Comparison of ENCODE assay signal across 9 cellular contexts in the genomic region with DNA sequence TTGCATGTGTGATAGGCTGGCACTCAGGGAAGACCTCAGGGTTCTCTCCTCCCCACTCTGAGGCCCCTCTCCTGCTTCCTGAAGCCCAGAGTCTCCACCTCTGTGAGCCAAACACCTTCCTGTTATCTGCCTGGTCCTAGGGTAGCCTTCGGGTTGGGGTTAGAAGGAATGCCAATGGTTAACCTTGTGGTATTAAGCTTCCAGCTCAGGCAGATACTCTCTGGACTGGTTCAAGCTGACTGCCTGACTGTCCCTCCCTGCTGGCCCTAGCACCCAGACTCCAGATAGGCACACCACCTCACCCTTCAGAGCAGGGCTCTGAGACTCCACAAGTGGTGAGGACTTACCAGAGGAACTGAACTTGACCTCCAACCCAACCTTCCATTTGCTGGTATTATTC. TPM values are rescaled to one million over a fixed set of nuclear protein-coding genes. Genes with fewer than 3 reads are reported as not detected.
DNase-seq lines count a peak whose midpoint lies in the region; FAIRE-seq and TF ChIP-seq lines count a peak whose summit lies in the region.
"Not testable (repeated sequence)": the region's sequence is repeated elsewhere in the genome, so short reads cannot be mapped to it uniquely, and the experiment has no call there.
"Had no signal": no experiment of that assay in that cellular context is flagged by ENCODE, and none has a peak within 500 bp of the region (broad histone marks: within the 10 kb centered on the region; RNA-seq: fewer than 3 reads in every experiment).

No MANE protein-coding gene starts in this region.

- not testable (repeated sequence) for DNase-seq in GM12892 (ENCODE audit: insufficient read length); astrocyte (ENCODE audit: low read depth); epithelial cell of prostate (ENCODE audit: low read depth, low spot score)
- DNase-seq in MG63: peak; percentile 33
- peak; percentile 61 for DNase-seq in kidney tubule cell (ENCODE audit: low spot score)

- not testable (repeated sequence) for H3K27me3 ChIP-seq in MG63; astrocyte (ENCODE audit: insufficient read depth, low read length)

- not testable (repeated sequence) for H3K79me2 ChIP-seq in astrocyte (ENCODE audit: insufficient read depth, low read length)

- H3K9me3 Mint-ChIP-seq in astrocyte (ENCODE audit: unreplicated experiment): not testable (repeated sequence)

- not testable (repeated sequence) for TF ChIP-seq CTCF in astrocyte (IDR thresholded peaks at IDR 0.05; ENCODE audit: insufficient read depth, low read depth, low read length)

- H4K20me1 ChIP-seq in astrocyte (ENCODE audit: insufficient read depth, low read length): not testable (repeated sequence)

- not testable (repeated sequence) for H3K9me3 ChIP-seq in MG63; astrocyte (ENCODE audit: insufficient read depth, low read depth, low read length)

- H3K4me2 ChIP-seq in astrocyte (ENCODE audit: low read length): not testable (repeated sequence)

- H3K4me1 Mint-ChIP-seq in astrocyte (ENCODE audit: low read depth, unreplicated experiment): peaks cover 18% of the 10 kb centered on the region

- FAIRE-seq in GM12892 (lab: Jason Lieb, UNC): peak; percentile 67
- not testable (repeated sequence) for FAIRE-seq in astrocyte (lab: Jason Lieb, UNC)

- not testable (repeated sequence) for H3K27ac ChIP-seq in astrocyte (ENCODE audit: low read depth, low read length)
- peak overlapping the region; percentile 98 for H3K27ac ChIP-seq in epithelial cell of prostate

- not testable (repeated sequence) for H2AFZ ChIP-seq in astrocyte (ENCODE audit: low read depth, low read length)

- H3K4me1 ChIP-seq in astrocyte (ENCODE audit: insufficient read depth, low read length): peaks cover 20% of the 10 kb centered on the region

- H3K36me3 Mint-ChIP-seq in astrocyte (ENCODE audit: low read depth, unreplicated experiment): not testable (repeated sequence)

- H3K36me3 ChIP-seq in MG63: peaks cover 34% of the 10 kb centered on the region
- not testable (repeated sequence) for H3K36me3 ChIP-seq in astrocyte (ENCODE audit: insufficient read depth, low read length)

- not testable (repeated sequence) for TF ChIP-seq POLR2A in GM12892 (IDR thresholded peaks at IDR 0.05; ENCODE audit: low read depth, low read length)

- H3K9ac ChIP-seq in astrocyte (ENCODE audit: low read length): not testable (repeated sequence)

- not testable (repeated sequence) for H3K27me3 Mint-ChIP-seq in astrocyte (ENCODE audit: low read depth, unreplicated experiment)

- peak overlapping the region; percentile 72 for H3K27ac Mint-ChIP-seq in astrocyte (ENCODE audit: unreplicated experiment)

- not testable (repeated sequence) for H3K4me3 ChIP-seq in MG63; astrocyte (ENCODE audit: insufficient read depth, low read depth, low read length)

- H3K4me3 Mint-ChIP-seq in astrocyte (ENCODE audit: unreplicated experiment): not testable (repeated sequence)

RNA-seq across cellular contexts. Expression of a gene that starts 7.0 kb away (rescaled TPM):
- not detected for polyA plus RNA-seq in GM12892 (2012; ENCODE audit: missing spikeins)
- 1.1 and 4.5 TPM in 2 replicates for total RNA-seq in MG63 (2014; rRNA removed; shearing (Covaris generic); ENCODE audit: low replicate concordance)
- not detected in 2 replicates for total RNA-seq in astrocyte
- total RNA-seq: CD8-positive, alpha-beta T cell; H1 had no signal
- polyA plus RNA-seq: H1 had no signal

RNA-seq across cellular contexts. Expression of a gene that starts 30.0 kb away (rescaled TPM):
- polyA plus RNA-seq in GM12892 (2012; ENCODE audit: missing spikeins): 79.3 TPM
- total RNA-seq in MG63 (2014; rRNA removed; shearing (Covaris generic); ENCODE audit: low replicate concordance): 54.0 and 124 TPM in 2 replicates
- 36.1 and 39.0 TPM in 2 replicates for total RNA-seq in astrocyte

RNA-seq across cellular contexts. Expression of a gene that starts 36.8 kb away (rescaled TPM):
- polyA plus RNA-seq in GM12892 (2012; ENCODE audit: missing spikeins): not detected
- total RNA-seq in MG63 (2014; rRNA removed; shearing (Covaris generic); ENCODE audit: low replicate concordance): not detected in 2 replicates
- total RNA-seq in astrocyte: not detected in 2 replicates
- total RNA-seq: CD8-positive, alpha-beta T cell; H1 had no signal
- polyA plus RNA-seq: AG04450 had no signal

RNA-seq across cellular contexts. Expression of a gene that starts 39.4 kb away (rescaled TPM):
- 81.8 TPM for polyA plus RNA-seq in GM12892 (2012; ENCODE audit: missing spikeins)
- total RNA-seq in MG63 (2014; rRNA removed; shearing (Covaris generic); ENCODE audit: low replicate concordance): 89.9 and 130 TPM in 2 replicates
- total RNA-seq in astrocyte: 63.8 and 65.8 TPM in 2 replicates

RNA-seq across cellular contexts. Expression of a gene that starts 49.4 kb away (rescaled TPM):
- not detected for polyA plus RNA-seq in GM12892 (2012; ENCODE audit: missing spikeins)
- total RNA-seq in MG63 (2014; rRNA removed; shearing (Covaris generic); ENCODE audit: low replicate concordance): 0.23 and 3.0 TPM in 2 replicates
- 3.2 and 3.6 TPM in 2 replicates for total RNA-seq in astrocyte
- total RNA-seq: CD8-positive, alpha-beta T cell; H1; HT1080 had no signal
